Comparison of ENCODE assay signal across 8 cellular contexts in genomic region chr7:43926193-43927043, GRCh38. TPM values are rescaled to one million over a fixed set of nuclear protein-coding genes. Genes with fewer than 3 reads are reported as not detected.
DNase-seq lines count a peak whose midpoint lies in the region; FAIRE-seq and TF ChIP-seq lines count a peak whose summit lies in the region.

Gene UBE2D4 (plus strand): TSS chr7:43926436. CDS start chr7:43926533, 97 bp downstream.

- peak within 1 kb of the TSS; percentile 95 for H3K27ac ChIP-seq in neutrophil

- H3K4me3 ChIP-seq in HAP-1 = peak within 1 kb of the TSS; percentile 49
- peak within 1 kb of the TSS; percentile 73 for H3K4me3 ChIP-seq in MG63
- H3K4me3 ChIP-seq in neutrophil (ENCODE audit: low read depth in 1 of 2, low read length in 1 of 2) = peak within 1 kb of the TSS; percentile 82 to 83

- peaks cover 13% of the 10 kb centered on the region for H3K4me1 ChIP-seq in HAP-1
- peaks cover 18 to 23% of the 10 kb centered on the region in 2 experiments for H3K4me1 ChIP-seq in neutrophil (ENCODE audit: control insufficient read depth in 1 of 2, insufficient read depth in 1 of 2, low read depth in 1 of 2, low read length in 1 of 2)

- H3K27me3 ChIP-seq in HAP-1 (ENCODE audit: low read depth) (no peaks in the 10 kb centered on the region; the same call in 1 of the 2 replicates), MG63 (no peaks in the 10 kb centered on the region), neutrophil (no peaks in the 10 kb centered on the region)

- FAIRE-seq in frontal cortex (lab: Jason Lieb, UNC) = no peak

- DNase-seq in GM04504 (ENCODE audit: low read depth) = peak; percentile 26
- DNase-seq in HAP-1 (ENCODE audit: low spot score in 2 of 2) = peak; percentile 68 to 88
- peak; percentile 79 for DNase-seq in MG63
- DNase-seq in SK-MEL-5 (ENCODE audit: low read depth, low spot score) = peak; percentile 79
- peak; percentile 78 to 87 (median 84) for DNase-seq in activated naive CD4-positive, alpha-beta T cell (lab: John Stamatoyannopoulos, UW)
- DNase-seq in frontal cortex (ENCODE audit: low spot score in 2 of 2) = peak; percentile 83 to 89
- peak; percentile 83 for DNase-seq in superior temporal gyrus (ENCODE audit: extremely low spot score)

- H3K36me3 ChIP-seq in HAP-1 (replicated peaks) (no peaks in the 10 kb centered on the region), MG63 (no peaks in the 10 kb centered on the region), neutrophil (no peaks in the 10 kb centered on the region)

- TF ChIP-seq CTCF in neutrophil (IDR thresholded peaks at IDR 0.05) = peak; percentile 36

- in situ Hi-C loops in HAP-1 (cut with MboI; ENCODE audit: low sequenced_read_pairs) = no loop called here
- in situ Hi-C loops in SK-MEL-5 (cut with HindIII; ENCODE audit: low pct_unique_long_range_greater_than_20kb, low sequenced_read_pairs) = no loop called here

- H3K9me3 ChIP-seq in HAP-1 (no peaks in the 10 kb centered on the region), MG63 (no peaks in the 10 kb centered on the region), neutrophil (no peaks in the 10 kb centered on the region)

RNA-seq across cellular contexts. Expression of gene UBE2D4, which starts in this region (rescaled TPM):
- total RNA-seq in MG63 (2014; rRNA removed; shearing (Covaris generic); ENCODE audit: low replicate concordance) = 10.7 and 20.7 TPM in 2 replicates
- 25.7 and 27.7 TPM in 2 replicates for total RNA-seq in SK-MEL-5 (2014; rRNA removed; shearing (Covaris generic))
- polyA plus RNA-seq in SK-MEL-5 (2015; cell fraction: cytosol; rRNA removed) = 21.9 and 24.6 TPM in 2 replicates
- polyA plus RNA-seq in SK-MEL-5 (2015; cell fraction: nucleus; rRNA removed) = 6.4 and 14.2 TPM in 2 replicates
- 9.0 TPM for total RNA-seq in frontal cortex

Comparison
In these comparisons a context has a peak if more than half of its experiments do, and no peak if none do; other contexts are left out.
1. Peak in every context shown above with its lines: DNase-seq, H3K4me3 ChIP-seq and H3K27ac ChIP-seq.
2. DNase-seq: peak in every context shown above with its lines; median percentile 86 in frontal cortex; 84 in activated naive CD4-positive, alpha-beta T cell; 83 in superior temporal gyrus; 79 in MG63; 79 in SK-MEL-5; 78 in HAP-1; 26 in GM04504.